Comparison of ENCODE assay signal across 11 cellular contexts in genomic region chr14:104421892-104422291, GRCh38.
DNase-seq lines count a peak whose midpoint lies in the region; ATAC-seq and TF ChIP-seq lines count a peak whose summit lies in the region.
"Had no signal": no experiment of that assay in that cellular context is flagged by ENCODE, and none has a peak within 500 bp of the region (broad histone marks: within the 10 kb centered on the region; RNA-seq: fewer than 3 reads in every experiment).

No MANE protein-coding gene starts in this region.

- intact Hi-C loops in cardiac septum (cut with DNase I) (no loop called here), Right ventricle myocardium superior (cut with DNase I) (no loop called here)

- no peak for ATAC-seq in Right ventricle myocardium superior (ENCODE audit: poor library complexity)
- no peak for ATAC-seq in stimulated activated memory B cell treated with anti-CD40 and anti-IgM and Interleukin-4, amounts not matched to agents 10 μg/mL and 1 μg/mL and 100 μg/mL, for 72 hours
- ATAC-seq in GM18498 (IDR thresholded peaks at IDR 0.05; ENCODE audit: unreplicated experiment): no peak

- H3K4me3 Mint-ChIP-seq in brain: peak overlapping the region in 2 of 5 experiments; percentile 6 to 10
- H3K4me3 Mint-ChIP-seq in neural crest cell: no peak overlapping the region
- no peak overlapping the region for H3K4me3 Mint-ChIP-seq in stimulated activated memory B cell treated with anti-CD40 and anti-IgM and Interleukin-4, amounts not matched to agents 10 μg/mL and 1 μg/mL and 100 μg/mL, for 72 hours

- no peaks in the 10 kb centered on the region for H3K36me3 Mint-ChIP-seq in brain
- no peaks in the 10 kb centered on the region for H3K36me3 Mint-ChIP-seq in neural crest cell (ENCODE audit: low read depth)
- H3K36me3 Mint-ChIP-seq in stimulated activated memory B cell treated with anti-CD40 and anti-IgM and Interleukin-4, amounts not matched to agents 10 μg/mL and 1 μg/mL and 100 μg/mL, for 72 hours: no peaks in the 10 kb centered on the region

- H3K9me3 Mint-ChIP-seq in brain (peaks cover 0 to 3% (median 0%) of the 10 kb centered on the region in 5 experiments), neural crest cell (no peaks in the 10 kb centered on the region)
- H3K9me3 Mint-ChIP-seq in stimulated activated memory B cell treated with anti-CD40 and anti-IgM and Interleukin-4, amounts not matched to agents 10 μg/mL and 1 μg/mL and 100 μg/mL, for 72 hours: no peaks in the 10 kb centered on the region

- H3K27me3 Mint-ChIP-seq in brain (peaks cover 8% of the 10 kb centered on the region), neural crest cell (ENCODE audit: low read depth) (no peaks in the 10 kb centered on the region)
- H3K27me3 Mint-ChIP-seq in stimulated activated memory B cell treated with anti-CD40 and anti-IgM and Interleukin-4, amounts not matched to agents 10 μg/mL and 1 μg/mL and 100 μg/mL, for 72 hours: peaks cover 25% of the 10 kb centered on the region

- peak in 1 of 2 experiments; percentile 37 for TF ChIP-seq CTCF in brain (conservative IDR thresholded peaks at IDR 0.05)
- no peak for TF ChIP-seq CTCF in neural crest cell (conservative IDR thresholded peaks at IDR 0.05)

- H3K27ac Mint-ChIP-seq in brain: peak overlapping the region; percentile 61 to 96 (median 91)
- peak overlapping the region; percentile 92 for H3K27ac Mint-ChIP-seq in neural crest cell (ENCODE audit: unreplicated experiment)
- no peak overlapping the region for H3K27ac Mint-ChIP-seq in stimulated activated memory B cell treated with anti-CD40 and anti-IgM and Interleukin-4, amounts not matched to agents 10 μg/mL and 1 μg/mL and 100 μg/mL, for 72 hours

- H3K4me1 Mint-ChIP-seq in brain (peaks cover 84% of the 10 kb centered on the region), neural crest cell (peaks cover 22% of the 10 kb centered on the region)
- peaks cover 17% of the 10 kb centered on the region for H3K4me1 Mint-ChIP-seq in stimulated activated memory B cell treated with anti-CD40 and anti-IgM and Interleukin-4, amounts not matched to agents 10 μg/mL and 1 μg/mL and 100 μg/mL, for 72 hours

- DNase-seq in cardiac septum (ENCODE audit: low spot score): peak; percentile 61
- DNase-seq in Right ventricle myocardium superior: no peak
- DNase-seq in neural crest cell (ENCODE audit: low read depth, low spot score): no peak
- DNase-seq in DMS79 (lab: John Stamatoyannopoulos, UW): no peak
- DNase-seq: C1 segment of cervical spinal cord, NCI-H2029, NCI-H510A, SHP77 treated with DMSO at 0.1 percent for 48 hours had no signal
